In the genomic region with DNA sequence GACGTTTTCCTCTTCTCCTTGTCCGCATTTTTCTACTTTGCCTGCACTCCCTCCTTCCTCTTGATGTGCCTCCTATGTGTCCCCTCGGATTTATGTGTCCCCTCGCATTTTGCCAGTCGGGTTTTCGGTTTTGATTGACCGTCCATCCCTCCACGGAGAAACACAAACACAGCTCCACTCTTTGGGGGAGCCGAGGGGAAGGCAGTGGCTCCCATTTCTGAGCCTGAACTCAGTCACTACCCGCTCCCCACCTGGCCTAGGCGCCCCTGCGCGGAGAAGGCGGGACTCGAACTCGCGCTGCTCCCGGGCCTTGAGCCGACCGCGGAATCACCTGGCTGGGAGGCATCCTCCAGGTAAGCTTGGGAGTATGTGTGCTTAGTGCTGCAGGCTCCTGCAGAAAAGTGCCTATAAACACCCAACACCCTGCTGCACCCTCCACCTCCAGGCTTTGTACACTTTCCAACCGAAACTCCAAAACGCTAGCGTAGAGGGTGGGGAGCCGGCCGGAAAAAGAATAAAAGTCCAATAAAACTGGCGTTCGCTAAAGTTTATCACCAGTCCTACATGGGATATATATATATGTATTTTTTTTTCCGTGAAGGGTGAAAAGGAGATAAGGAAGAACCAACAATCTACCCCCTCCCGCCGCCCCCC, we compare ENCODE assay signal across 9 cellular contexts. TPM values are rescaled to one million over a fixed set of nuclear protein-coding genes. Genes with fewer than 3 reads are reported as not detected.
A peak's percentile ranks its signal among the peaks of the same experiment; 100 is the strongest.
DNase-seq lines count a peak whose midpoint lies in the region; ATAC-seq and TF ChIP-seq lines count a peak whose summit lies in the region.
"Had no signal": no experiment of that assay in that cellular context is flagged by ENCODE, and none has a peak within 500 bp of the region (broad histone marks: within the 10 kb centered on the region; RNA-seq: fewer than 3 reads in every experiment).

No MANE protein-coding gene starts in this region.

- no peaks in the 10 kb centered on the region for H3K36me3 Mint-ChIP-seq in nephron (ENCODE audit: low read depth)

- H3K4me1 ChIP-seq in heart right ventricle (peaks cover 5 to 50% (median 41%) of the 10 kb centered on the region in 9 donors), colonic mucosa (peaks cover 8% of the 10 kb centered on the region), aorta (ENCODE audit: control insufficient read depth in 1 of 2, insufficient read depth in 2 of 2, low read length in 2 of 2) (peaks cover 0 to 2% of the 10 kb centered on the region in 2 donors)

- peak overlapping the region; percentile 93 to 97 (median 97) for H3K27ac Mint-ChIP-seq in nephron

- H3K27me3 ChIP-seq in heart right ventricle, result peaks cover 0 to 80% (median 5%) of the 10 kb centered on the region in 7 donors
- no peaks in the 10 kb centered on the region for H3K27me3 ChIP-seq in colonic mucosa
- H3K27me3 ChIP-seq in aorta (ENCODE audit: control insufficient read depth in 1 of 2, insufficient read depth in 2 of 2, low read length in 1 of 2), result no peaks in the 10 kb centered on the region

- peak overlapping the region; percentile 44 to 95 (median 86) for H3K4me3 ChIP-seq in heart right ventricle
- peak overlapping the region; percentile 57 for H3K4me3 ChIP-seq in colonic mucosa
- peak overlapping the region; percentile 21 to 63 for H3K4me3 ChIP-seq in aorta (ENCODE audit: low read length in 2 of 2)

- H3K4me1 Mint-ChIP-seq in nephron, result peaks cover 12% of the 10 kb centered on the region

- peak in 1 of 2 donors; percentile 32 for DNase-seq in heart right ventricle
- DNase-seq in left cardiac atrium, result no peak
- peak; percentile 82 for DNase-seq in colonic mucosa
- peak in 1 of 2 donors; percentile 79 for DNase-seq in aorta
- DNase-seq in cerebellum (ENCODE audit: low spot score), result no peak
- DNase-seq in GM13977 (ENCODE audit: low spot score), result no peak

- in situ Hi-C loops in GM13977 (cut with MboI; ENCODE audit: low pct_unique_long_range_greater_than_20kb, low sequenced_read_pairs, unreplicated experiment), result loop anchor here (10.0 kb wide), 3 partner anchors 165 to 375 kb away; no protein-coding TSS in a partner anchor

- 12 to 17% methylated on average over 31 of the region's 31 CpGs for WGBS in heart right ventricle, 2 donors
- 6 to 7% methylated on average over 30 to 31 of the region's 31 CpGs for WGBS in aorta, 2 donors

- ATAC-seq in heart right ventricle, result no peak
- ATAC-seq in left cardiac atrium, result no peak
- ATAC-seq in aorta (ENCODE audit: low FRiP score), result no peak
- no peak for ATAC-seq in HG03342 (IDR thresholded peaks at IDR 0.05; ENCODE audit: unreplicated experiment)

- no peaks in the 10 kb centered on the region for H3K9me3 Mint-ChIP-seq in nephron

- TF ChIP-seq CTCF in heart right ventricle (IDR thresholded peaks at IDR 0.05) (no peak), colonic mucosa (IDR thresholded peaks at IDR 0.05) (no peak), nephron (IDR thresholded peaks at IDR 0.05; ENCODE audit: unreplicated experiment in 3 of 3) (no peak), GM13977 (IDR thresholded peaks at IDR 0.05; ENCODE audit: extremely low read depth, insufficient read depth, missing control alignments) (no peak)

- peak overlapping the region; percentile 89 to 96 (median 91) for H3K4me3 Mint-ChIP-seq in nephron

- peaks cover 28% of the 10 kb centered on the region for H3K27me3 Mint-ChIP-seq in nephron (ENCODE audit: low read depth)

- H3K27ac ChIP-seq in heart right ventricle (peak overlapping the region in 9 of 10 donors; percentile 47 to 98 (median 95)), colonic mucosa (peak overlapping the region; percentile 86), aorta (ENCODE audit: low read depth in 1 of 2, low read length in 2 of 2) (no peak overlapping the region)

- H3K9me3 ChIP-seq in heart right ventricle, result no peaks in the 10 kb centered on the region
- no peaks in the 10 kb centered on the region for H3K9me3 ChIP-seq in colonic mucosa
- no peaks in the 10 kb centered on the region for H3K9me3 ChIP-seq in aorta (ENCODE audit: control insufficient read depth, low read length)

- peak overlapping the region; percentile 69 to 73 for H3K9ac ChIP-seq in colonic mucosa (ENCODE audit: low read depth in 2 of 2, low read length in 2 of 2)

- intact Hi-C loops in heart right ventricle (cut with DNase I), result loop anchor here in 5 of 10 donors (5.0 to 10.0 kb wide), 4 partner anchors 125 to 385 kb away; no protein-coding TSS in a partner anchor
- intact Hi-C loops in left cardiac atrium (cut with DNase I), result loop anchor here in 1 of 2 donors (10.0 kb wide), 2 partner anchors 275 to 385 kb away; no protein-coding TSS in a partner anchor
- intact Hi-C loops in colonic mucosa (cut with DNase I), result loop anchor here (10.0 kb wide), 1 partner anchor 125 kb away; no protein-coding TSS in a partner anchor
- intact Hi-C loops in aorta (cut with DNase I), result no loop called here

- H3K36me3 ChIP-seq in heart right ventricle, result no peaks in the 10 kb centered on the region
- no peaks in the 10 kb centered on the region for H3K36me3 ChIP-seq in colonic mucosa
- H3K36me3 ChIP-seq in aorta (ENCODE audit: control insufficient read depth in 1 of 2, insufficient read depth in 2 of 2, low read length in 1 of 2), result no peaks in the 10 kb centered on the region

RNA-seq across cellular contexts. Expression of a gene that starts 3.4 kb away (rescaled TPM):
- total RNA-seq in heart right ventricle (100 to 1,000 TPM; 176 to 515 (median 381) TPM), left cardiac atrium (100 to 1,000 TPM; 170 to 202 TPM), colonic mucosa (100 to 1,000 TPM; 180 to 217 TPM), aorta (100 to 1,000 TPM; 135 to 170 TPM), cerebellum (149 TPM)
- polyA plus RNA-seq in heart right ventricle (10 to 100 TPM; 27.5 to 28.4 TPM), aorta (10 to 100 TPM; 17.1 to 18.9 TPM)
- total RNA-seq: RPMI7951 had no signal

RNA-seq across cellular contexts. Expression of a gene that starts 50.9 kb away (rescaled TPM):
- 10 to 100 TPM; 10.9 to 15.5 (median 13.7) TPM for total RNA-seq in heart right ventricle
- polyA plus RNA-seq in heart right ventricle, result 1 to 10 TPM; 3.7 to 5.4 TPM
- total RNA-seq in left cardiac atrium, result 10 to 100 TPM in 1 of 2 donors, 1 to 10 TPM in 1; 9.7 to 14.0 TPM
- 10 to 100 TPM; 14.1 to 17.7 TPM for total RNA-seq in colonic mucosa
- 10 to 100 TPM in 1 of 2 donors, 1 to 10 TPM in 1; 7.2 to 10.5 TPM for total RNA-seq in aorta
- polyA plus RNA-seq in aorta, result 1 to 10 TPM; 2.9 to 4.6 TPM
- 4.5 TPM for total RNA-seq in cerebellum

Comparison
In these comparisons a context has a peak if more than half of its experiments do, and no peak if none do; other contexts are left out.
1. H3K27ac ChIP-seq: peak in heart right ventricle (9 of 10) and colonic mucosa (single experiment); none in aorta (0 of 2).
2. Peak in every context shown above with its lines, with median percentiles within 50 percentile points of each other: H3K4me3 ChIP-seq.